14 cellular contexts compared by ENCODE assay signal in genomic region chr17:81888105-81888987, GRCh38. TPM values are rescaled to one million over a fixed set of nuclear protein-coding genes. Genes with fewer than 3 reads are reported as not detected.
DNase-seq lines count a peak whose midpoint lies in the region; ATAC-seq and TF ChIP-seq lines count a peak whose summit lies in the region.
"Had no signal": no experiment of that assay in that cellular context is flagged by ENCODE, and none has a peak within 500 bp of the region (broad histone marks: within the 10 kb centered on the region; RNA-seq: fewer than 3 reads in every experiment).

No MANE protein-coding gene starts in this region.

- H3K27ac Mint-ChIP-seq in CD4-positive, alpha-beta T cell, result peak overlapping the region; percentile 40
- peak overlapping the region; percentile 70 for H3K27ac Mint-ChIP-seq in activated naive CD8-positive, alpha-beta T cell treated with anti-CD3 and anti-CD28 coated beads for 36 hours
- no peak overlapping the region for H3K27ac Mint-ChIP-seq in neural crest cell (ENCODE audit: unreplicated experiment)

- in situ Hi-C loops in GM18951 (cut with MboI; ENCODE audit: low sequenced_read_pairs, unreplicated experiment), result no loop called here

- no peaks in the 10 kb centered on the region for H3K27me3 Mint-ChIP-seq in CD4-positive, alpha-beta T cell
- no peaks in the 10 kb centered on the region for H3K27me3 Mint-ChIP-seq in activated naive CD8-positive, alpha-beta T cell treated with anti-CD3 and anti-CD28 coated beads for 36 hours
- no peaks in the 10 kb centered on the region for H3K27me3 Mint-ChIP-seq in neural crest cell (ENCODE audit: low read depth)

- peak; percentile 15 for TF ChIP-seq POLR2A in GM18951 (IDR thresholded peaks at IDR 0.05; ENCODE audit: extremely low read depth, insufficient read depth, insufficient read length)

- peaks cover 72% of the 10 kb centered on the region for H3K36me3 Mint-ChIP-seq in CD4-positive, alpha-beta T cell (ENCODE audit: low read depth)
- peaks cover 53% of the 10 kb centered on the region for H3K36me3 Mint-ChIP-seq in activated naive CD8-positive, alpha-beta T cell treated with anti-CD3 and anti-CD28 coated beads for 36 hours
- peaks cover 26% of the 10 kb centered on the region for H3K36me3 Mint-ChIP-seq in neural crest cell (ENCODE audit: low read depth)

- CTCF ChIA-PET in CD4-positive, alpha-beta T cell (lab: Charles Lee), result no interaction called here

- H3K4me3 Mint-ChIP-seq in CD4-positive, alpha-beta T cell, result peak overlapping the region; percentile 83
- H3K4me3 Mint-ChIP-seq in activated naive CD8-positive, alpha-beta T cell treated with anti-CD3 and anti-CD28 coated beads for 36 hours, result peak overlapping the region; percentile 88
- peak overlapping the region; percentile 78 for H3K4me3 Mint-ChIP-seq in neural crest cell

- POLR2A ChIA-PET in CD4-positive, alpha-beta T cell (lab: Charles Lee), result no interaction called here

- no peak for TF ChIP-seq CTCF in CD4-positive, alpha-beta T cell (IDR thresholded peaks at IDR 0.05)
- no peak for TF ChIP-seq CTCF in neural crest cell (conservative IDR thresholded peaks at IDR 0.05)

- ATAC-seq in CD4-positive, alpha-beta T cell (ENCODE audit: poor library complexity), result no peak
- ATAC-seq in GM19324 (IDR thresholded peaks at IDR 0.05; ENCODE audit: low FRiP score, unreplicated experiment) (no peak), Right ventricle myocardium inferior (no peak)

- H3K4me1 Mint-ChIP-seq in CD4-positive, alpha-beta T cell (ENCODE audit: low read depth), result peaks cover 10% of the 10 kb centered on the region
- H3K4me1 Mint-ChIP-seq in activated naive CD8-positive, alpha-beta T cell treated with anti-CD3 and anti-CD28 coated beads for 36 hours, result peaks cover 18% of the 10 kb centered on the region
- H3K4me1 Mint-ChIP-seq in neural crest cell, result peaks cover 7% of the 10 kb centered on the region

- H3K9me3 ChIP-seq in CD4-positive, alpha-beta T cell (ENCODE audit: control insufficient read depth, low read length), result no peaks in the 10 kb centered on the region

- no peaks in the 10 kb centered on the region for H3K27me3 ChIP-seq in CD4-positive, alpha-beta T cell (ENCODE audit: control insufficient read depth, insufficient read depth, low read length)

- DNase-seq in CD4-positive, alpha-beta T cell, result peak in 1 of 10 experiments; percentile 4
- DNase-seq in activated naive CD8-positive, alpha-beta T cell treated with anti-CD3 and anti-CD28 coated beads for 36 hours, result no peak
- DNase-seq in neural crest cell (ENCODE audit: low read depth, low spot score), result no peak
- no peak for DNase-seq in NCI-H128 (lab: John Stamatoyannopoulos, UW; ENCODE audit: unreplicated experiment)
- DNase-seq in Right ventricle myocardium inferior (ENCODE audit: missing footprints), result no peak
- DNase-seq: activated gamma-delta T cell; central memory CD4-positive, alpha-beta T cell; GF-D8; kidney; NCI-H1436 treated with DMSO at 0.1 percent for 48 hours; PC-9; SW 1271 had no signal

- no peaks in the 10 kb centered on the region for H3K9me3 Mint-ChIP-seq in CD4-positive, alpha-beta T cell
- no peaks in the 10 kb centered on the region for H3K9me3 Mint-ChIP-seq in activated naive CD8-positive, alpha-beta T cell treated with anti-CD3 and anti-CD28 coated beads for 36 hours
- no peaks in the 10 kb centered on the region for H3K9me3 Mint-ChIP-seq in neural crest cell

- intact Hi-C loops in CD4-positive, alpha-beta T cell (cut with DNase I, micrococcal nuclease), result no loop called here
- intact Hi-C loops in Right ventricle myocardium inferior (cut with DNase I), result no loop called here

- no peak overlapping the region for H3K27ac ChIP-seq in CD4-positive, alpha-beta T cell (ENCODE audit: low read depth, low read length)

RNA-seq across cellular contexts. Expression of gene ALYREF, which starts 3.0 kb away (rescaled TPM):
- total RNA-seq in CD4-positive, alpha-beta T cell, result 100 to 1,000 TPM in 1 of 2 experiments, 10 to 100 TPM in 1; 93.3 to 101 TPM
- total RNA-seq in activated naive CD8-positive, alpha-beta T cell treated with anti-CD3 and anti-CD28 coated beads for 36 hours, result 100 to 1,000 TPM; 306 to 311 TPM
- total RNA-seq in neural crest cell, result 216 and 217 TPM in 2 replicates
- 35.5 TPM for total RNA-seq in Right ventricle myocardium inferior

RNA-seq across cellular contexts. Expression of gene ANAPC11, which starts 3.2 kb away (rescaled TPM):
- total RNA-seq in CD4-positive, alpha-beta T cell, result 10 to 100 TPM; 27.9 to 28.9 TPM
- total RNA-seq in activated naive CD8-positive, alpha-beta T cell treated with anti-CD3 and anti-CD28 coated beads for 36 hours, result 100 to 1,000 TPM; 119 to 126 TPM
- total RNA-seq in neural crest cell (199 and 200 TPM in 2 replicates), Right ventricle myocardium inferior (179 TPM)

RNA-seq across cellular contexts. Expression of gene NPB, which starts 13.7 kb away (rescaled TPM):
- under 1 TPM in 1 of 2 experiments, not detected in 1; 0.20 TPM for total RNA-seq in CD4-positive, alpha-beta T cell
- under 1 TPM in 1 of 2 experiments, not detected in 1; 0.47 TPM for total RNA-seq in activated naive CD8-positive, alpha-beta T cell treated with anti-CD3 and anti-CD28 coated beads for 36 hours
- 0.93 and 1.1 TPM in 2 replicates for total RNA-seq in neural crest cell
- 0.38 TPM for total RNA-seq in Right ventricle myocardium inferior

RNA-seq across cellular contexts. Expression of gene ARHGDIA, which starts 17.2 kb away (rescaled TPM):
- 100 to 1,000 TPM; 706 to 715 TPM for total RNA-seq in CD4-positive, alpha-beta T cell
- total RNA-seq in activated naive CD8-positive, alpha-beta T cell treated with anti-CD3 and anti-CD28 coated beads for 36 hours, result 100 to 1,000 TPM; 556 to 594 TPM
- total RNA-seq in neural crest cell, result 405 and 429 TPM in 2 replicates
- total RNA-seq in Right ventricle myocardium inferior, result 126 TPM

RNA-seq across cellular contexts. Expression of gene PCYT2, which starts 22.9 kb away (rescaled TPM):
- 10 to 100 TPM; 18.7 to 18.9 TPM for total RNA-seq in CD4-positive, alpha-beta T cell
- total RNA-seq in activated naive CD8-positive, alpha-beta T cell treated with anti-CD3 and anti-CD28 coated beads for 36 hours, result 10 to 100 TPM; 20.8 to 21.4 TPM
- 86.2 and 92.4 TPM in 2 replicates for total RNA-seq in neural crest cell
- 31.0 TPM for total RNA-seq in Right ventricle myocardium inferior
